In the genomic region with DNA sequence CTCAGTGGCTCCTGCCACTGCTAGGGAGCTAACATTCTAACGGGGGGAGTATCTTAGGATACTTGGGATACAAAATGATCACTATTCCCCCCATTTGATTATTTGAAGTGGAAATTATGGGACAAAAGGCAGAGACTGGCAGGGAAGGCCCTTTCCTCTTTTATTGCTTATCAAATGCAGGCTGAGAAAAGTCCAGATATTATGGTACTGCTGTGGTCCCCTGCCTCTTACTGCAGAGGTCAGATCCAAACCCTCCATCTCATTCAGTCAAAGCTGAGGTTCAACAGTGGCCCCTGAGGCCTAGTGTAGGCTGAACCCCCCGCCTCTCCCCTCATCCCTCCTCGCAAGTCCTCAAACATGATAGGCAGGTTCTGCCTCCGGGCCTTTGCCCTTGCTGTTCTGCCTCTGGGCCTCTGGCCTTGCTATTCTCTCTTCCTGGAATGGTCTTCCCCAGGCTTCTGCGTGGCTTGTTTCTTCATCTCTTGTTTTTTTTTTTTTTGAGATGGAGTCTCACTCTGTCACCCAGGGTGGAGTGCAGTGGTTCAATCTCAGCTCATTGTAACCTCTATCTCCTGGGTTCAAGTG, we compare ENCODE assay signal across 22 cellular contexts. TPM values are rescaled to one million over a fixed set of nuclear protein-coding genes. Genes with fewer than 3 reads are reported as not detected.
"Had no signal": no experiment of that assay in that cellular context is flagged by ENCODE, and none has a peak within 500 bp of the region (broad histone marks: within the 10 kb centered on the region; RNA-seq: fewer than 3 reads in every experiment).

No MANE protein-coding gene starts in this region.

- H3K9me3 Mint-ChIP-seq: activated naive CD4-positive, alpha-beta T cell treated with anti-CD3 and anti-CD28 coated beads for 36 hours; central memory CD8-positive, alpha-beta T cell; T-helper 1 cell treated with Interleukin-12 subunit alpha and Interleukin-12 subunit beta and Interleukin-4 antibody, amounts not matched to agents 30 μg/mL and 1 μg/mL, for 36 hours had no signal

- DNase-seq: activated CD4-positive, alpha-beta T cell treated with anti-CD3 and anti-CD28 coated beads for 48 hours; activated CD4-positive, alpha-beta T cell treated with anti-CD3 and anti-CD28 coated beads, Interleukin-2, amount 50 U/mL, for 48 hours; activated CD8-positive, alpha-beta memory T cell treated with anti-CD3 and anti-CD28 coated beads for 24 hours; activated effector memory CD4-positive, alpha-beta T cell treated with Interleukin-2 at 50 U/mL for 16 hours; activated naive CD4-positive, alpha-beta T cell treated with anti-CD3 and anti-CD28 coated beads for 36 hours; amniotic stem cell; dermis blood vessel endothelial cell; effector CD8-positive, alpha-beta T cell; islet precursor cell; left cardiac atrium; left ventricle myocardium superior; naive thymus-derived CD4-positive, alpha-beta T cell; spleen; T1000; tibial artery; WERI-Rb-1 had no signal

- H3K4me3 ChIP-seq: gastroesophageal sphincter, hepatocyte, spleen, suprapubic skin, tibial artery had no signal

- H3K4me3 Mint-ChIP-seq: activated naive CD4-positive, alpha-beta T cell treated with anti-CD3 and anti-CD28 coated beads for 36 hours; central memory CD8-positive, alpha-beta T cell; naive thymus-derived CD4-positive, alpha-beta T cell; T-helper 1 cell treated with Interleukin-12 subunit alpha and Interleukin-12 subunit beta and Interleukin-4 antibody, amounts not matched to agents 30 μg/mL and 1 μg/mL, for 36 hours had no signal

- ATAC-seq: naive thymus-derived CD4-positive, alpha-beta T cell had no signal

- H3K27ac Mint-ChIP-seq: activated naive CD4-positive, alpha-beta T cell treated with anti-CD3 and anti-CD28 coated beads for 36 hours had no signal

- H2AFZ ChIP-seq: hepatocyte had no signal

- H3K79me2 ChIP-seq: hepatocyte had no signal

- H3K36me3 Mint-ChIP-seq: naive thymus-derived CD4-positive, alpha-beta T cell had no signal

- H3K9me3 ChIP-seq: gastroesophageal sphincter, spleen, suprapubic skin, tibial artery had no signal

- H3K27me3 ChIP-seq: gastroesophageal sphincter, hepatocyte, suprapubic skin had no signal

- H3K36me3 ChIP-seq: gastroesophageal sphincter, spleen, suprapubic skin, tibial artery, WERI-Rb-1 had no signal

- H3K27ac ChIP-seq: gastroesophageal sphincter, hepatocyte, spleen, suprapubic skin, tibial artery, WERI-Rb-1 had no signal

- H3K4me2 ChIP-seq: hepatocyte had no signal

- H3K27me3 Mint-ChIP-seq: central memory CD8-positive, alpha-beta T cell; naive thymus-derived CD4-positive, alpha-beta T cell had no signal

RNA-seq across cellular contexts. Expression of gene KRT80, which starts 34.2 kb away (rescaled TPM):
- total RNA-seq: activated naive CD4-positive, alpha-beta T cell treated with anti-CD3 and anti-CD28 coated beads for 36 hours; left ventricle myocardium superior had no signal
- polyA plus RNA-seq: naive thymus-derived CD4-positive, alpha-beta T cell; neural cell had no signal
